Comparison of ENCODE assay signal across 19 cellular contexts in genomic region chr4:13302876-13303275, GRCh38.
"Had no signal": no experiment of that assay in that cellular context is flagged by ENCODE, and none has a peak within 500 bp of the region (broad histone marks: within the 10 kb centered on the region; RNA-seq: fewer than 3 reads in every experiment).

No MANE protein-coding gene starts in this region.

- H3K27me3 ChIP-seq: heart left ventricle, right atrium auricular region, sigmoid colon, suprapubic skin, thyroid gland, upper lobe of left lung, uterus had no signal

- H3K4me1 ChIP-seq: right atrium auricular region, suprapubic skin, thyroid gland, upper lobe of left lung, uterus had no signal

- H3K9me3 ChIP-seq: sigmoid colon, suprapubic skin, thyroid gland, uterus had no signal

- H3K36me3 ChIP-seq: heart left ventricle, right atrium auricular region, sigmoid colon, suprapubic skin, thyroid gland, upper lobe of left lung, uterus had no signal

- FAIRE-seq: endothelial cell of umbilical vein, frontal cortex, islet of Langerhans had no signal

- H3K4me1 Mint-ChIP-seq: endodermal cell, natural killer cell had no signal

- DNase-seq: effector CD4-positive, alpha-beta T cell; endodermal cell; erythroblast; heart left ventricle; hippocampal formation; mucosa of descending colon; natural killer cell; sigmoid colon; stimulated activated naive CD4-positive, alpha-beta T cell; thyroid gland; upper lobe of left lung; uterus had no signal

- H3K27ac Mint-ChIP-seq: endodermal cell, natural killer cell had no signal

- H3K4me3 Mint-ChIP-seq: endodermal cell, natural killer cell had no signal

- H3K4me3 ChIP-seq: coronary artery, heart left ventricle, mucosa of descending colon, right atrium auricular region, sigmoid colon, skin epidermis, suprapubic skin, thyroid gland, upper lobe of left lung, uterus had no signal
